In genomic region chr5:68215208-68215887, GRCh38 we compare ENCODE assay signal across 8 cellular contexts. TPM values are rescaled to one million over a fixed set of nuclear protein-coding genes. Genes with fewer than 3 reads are reported as not detected.
DNase-seq lines count a peak whose midpoint lies in the region; ATAC-seq, FAIRE-seq and TF ChIP-seq lines count a peak whose summit lies in the region.

Gene PIK3R1 (plus strand): TSS chr5:68215756. CDS start chr5:68226676, 10,920 bp downstream.

- H3K4me1 ChIP-seq in neutrophil (ENCODE audit: control insufficient read depth in 1 of 2, insufficient read depth in 1 of 2, low read depth in 1 of 2, low read length in 1 of 2): peaks cover 36 to 45% of the 10 kb centered on the region in 2 experiments

- CTCF ChIA-PET in GM10248 (lab: Yijun Ruan, JAX): interaction anchor here (1.1 to 2.9 kb wide), 14 partner anchors 13 to 1051 kb away, joined by 3 to 15 read pairs (median 6); no protein-coding TSS in a partner anchor

- no peaks in the 10 kb centered on the region for H3K9me3 ChIP-seq in neutrophil

- peak within 1 kb of the TSS; percentile 94 for H3K27ac ChIP-seq in neutrophil

- H3K4me3 ChIP-seq in neutrophil (ENCODE audit: low read depth in 1 of 2, low read length in 1 of 2): peak within 1 kb of the TSS; percentile 91 to 96

- no peak for FAIRE-seq in frontal cortex (lab: Jason Lieb, UNC)

- DNase-seq in GM10248 (ENCODE audit: extremely low spot score) (peak; percentile 96), NAMALWA (ENCODE audit: low spot score) (peak; percentile 95), SK-MEL-5 (ENCODE audit: low read depth, low spot score) (peak; percentile 93), frontal cortex (ENCODE audit: low spot score in 2 of 2) (peak; percentile 95 to 97)
- DNase-seq in activated naive CD4-positive, alpha-beta T cell treated with Interleukin-2 at 50 U/mL for 16 hours: peak; percentile 93

- no peaks in the 10 kb centered on the region for H3K36me3 ChIP-seq in neutrophil

- ATAC-seq in HG02571 (IDR thresholded peaks at IDR 0.05; ENCODE audit: unreplicated experiment): peak; percentile 79

- TF ChIP-seq CTCF in GM10248 (IDR thresholded peaks at IDR 0.05; ENCODE audit: control extremely low read depth, extremely low read depth, low read depth, missing control alignments) (peak; percentile 5), neutrophil (IDR thresholded peaks at IDR 0.05) (peak; percentile 56), subcutaneous adipose tissue (IDR thresholded peaks at IDR 0.05; ENCODE audit: low read depth) (no peak)

- in situ Hi-C loops in SK-MEL-5 (cut with HindIII; ENCODE audit: low pct_unique_long_range_greater_than_20kb, low sequenced_read_pairs): no loop called here

- POLR2A ChIA-PET in GM10248 (lab: Yijun Ruan, JAX): interaction anchor here (1.0 to 1.4 kb wide), 3 partner anchors 9 to 57 kb away, joined by 3 to 4 read pairs (median 3); no protein-coding TSS in a partner anchor

- no peaks in the 10 kb centered on the region for H3K27me3 ChIP-seq in neutrophil

RNA-seq across cellular contexts. Expression of gene PIK3R1, which starts in this region (rescaled TPM):
- 60.0 and 64.6 TPM in 2 replicates for total RNA-seq in SK-MEL-5 (2014; rRNA removed; shearing (Covaris generic))
- 17.5 and 22.0 TPM in 2 replicates for polyA plus RNA-seq in SK-MEL-5 (2015; cell fraction: cytosol; rRNA removed)
- polyA plus RNA-seq in SK-MEL-5 (2015; cell fraction: nucleus; rRNA removed): 36.6 and 58.0 TPM in 2 replicates
- 128 TPM for total RNA-seq in frontal cortex
- 100 to 1,000 TPM; 132 to 408 (median 221) TPM for total RNA-seq in subcutaneous adipose tissue

Comparison
In these comparisons a context has a peak if more than half of its experiments do, and no peak if none do; other contexts are left out.
1. Peak in every context shown above with its lines: DNase-seq, ATAC-seq, H3K4me3 ChIP-seq and H3K27ac ChIP-seq.